Comparison of ENCODE assay signal across 10 cellular contexts in the genomic region with DNA sequence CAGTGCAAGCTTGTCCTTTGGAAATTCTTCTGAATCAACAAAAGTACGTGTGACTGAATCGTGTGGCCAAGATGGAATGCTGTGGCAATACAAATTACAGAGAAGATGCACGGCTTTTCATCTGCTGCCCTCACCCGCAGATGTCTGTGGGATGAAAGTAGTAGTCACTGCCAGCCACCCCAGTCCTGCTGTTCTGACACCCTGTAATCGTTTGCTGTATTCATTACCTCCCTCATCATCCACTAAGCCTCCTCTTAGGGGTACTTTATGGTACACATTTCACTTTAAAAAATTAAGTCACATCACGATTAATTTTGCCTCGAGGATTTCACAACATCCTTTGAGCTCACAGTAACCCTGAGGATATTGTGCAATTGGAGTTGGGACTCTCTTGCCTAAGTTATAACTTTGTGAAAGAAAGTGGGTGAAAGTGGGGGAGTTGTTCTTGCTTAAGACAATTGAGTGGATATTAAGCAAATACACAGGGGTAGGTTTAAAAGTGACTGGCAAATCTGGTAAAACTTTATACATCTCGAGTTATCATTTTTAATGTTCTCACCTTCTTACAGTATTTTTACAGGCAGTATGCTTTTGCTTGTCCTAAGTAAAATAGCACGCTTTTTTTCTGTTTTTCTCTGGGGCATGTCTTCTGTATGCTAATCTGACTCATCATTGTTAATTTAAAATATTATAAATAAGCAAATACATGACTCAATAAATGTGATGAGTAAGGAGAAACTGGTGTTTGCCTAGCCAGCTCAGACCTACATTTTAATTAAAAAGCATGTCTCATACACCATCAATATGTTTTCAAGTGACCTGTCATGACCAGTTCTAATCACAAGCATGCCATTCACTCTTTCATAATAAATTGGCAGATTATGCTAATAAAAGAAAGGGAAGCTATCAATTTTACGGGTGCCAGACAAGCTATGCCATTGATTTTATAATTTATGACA.
DNase-seq lines count a peak whose midpoint lies in the region; ATAC-seq and TF ChIP-seq lines count a peak whose summit lies in the region.
"Had no signal": no experiment of that assay in that cellular context is flagged by ENCODE, and none has a peak within 500 bp of the region (broad histone marks: within the 10 kb centered on the region; RNA-seq: fewer than 3 reads in every experiment).

No MANE protein-coding gene starts in this region.

- intact Hi-C loops in dorsolateral prefrontal cortex (cut with DNase I): no loop called here
- intact Hi-C loops in naive thymus-derived CD4-positive, alpha-beta T cell (cut with micrococcal nuclease): no loop called here

- peak; percentile 63 for ATAC-seq in naive thymus-derived CD4-positive, alpha-beta T cell
- ATAC-seq in HG02970 (IDR thresholded peaks at IDR 0.05; ENCODE audit: low FRiP score, unreplicated experiment): no peak
- no peak for ATAC-seq in GM18519 (IDR thresholded peaks at IDR 0.05; ENCODE audit: low FRiP score, unreplicated experiment)

- no peak overlapping the region for H3K4me3 Mint-ChIP-seq in naive thymus-derived CD4-positive, alpha-beta T cell

- CTCF ChIA-PET in naive thymus-derived CD4-positive, alpha-beta T cell (lab: Charles Lee): interaction anchor here (0.7 kb wide), 1 partner anchor 37 kb away, joined by 3 read pairs; no protein-coding TSS in a partner anchor

- H3K4me1 Mint-ChIP-seq in naive thymus-derived CD4-positive, alpha-beta T cell: peaks cover 0 to 6% (median 0%) of the 10 kb centered on the region in 7 donors

- peak; percentile 66 for DNase-seq in AG08395 (ENCODE audit: low spot score)
- DNase-seq in NCI-H69 (lab: John Stamatoyannopoulos, UW): peak; percentile 32
- DNase-seq in dorsolateral prefrontal cortex: no peak
- DNase-seq in naive thymus-derived CD4-positive, alpha-beta T cell: no peak
- no peak for DNase-seq in NCI-H510A (lab: John Stamatoyannopoulos, UW)
- DNase-seq in NCI-H748 (lab: John Stamatoyannopoulos, UW; ENCODE audit: unreplicated experiment): no peak
- DNase-seq: activated CD4-positive, alpha-beta T cell treated with anti-CD3 and anti-CD28 coated beads for 4 hours; DMS79 treated with DMSO at 0.1 percent for 48 hours had no signal

- H3K27ac Mint-ChIP-seq in naive thymus-derived CD4-positive, alpha-beta T cell: no peak overlapping the region

- TF ChIP-seq CTCF in dorsolateral prefrontal cortex (IDR thresholded peaks at IDR 0.05 in 54 of 56, conservative IDR thresholded peaks at IDR 0.05 in 2 of 56; ENCODE audit: low read depth in 1 of 56, partially characterized antibody in 56 of 56): no peak

- H3K4me3 ChIP-seq in dorsolateral prefrontal cortex: peak overlapping the region in 38 of 59 donors; percentile 0 to 51 (median 26)
- H3K4me3 ChIP-seq in naive thymus-derived CD4-positive, alpha-beta T cell (ENCODE audit: low read length): no peak overlapping the region

- no peaks in the 10 kb centered on the region for H3K4me1 ChIP-seq in naive thymus-derived CD4-positive, alpha-beta T cell (ENCODE audit: control insufficient read depth in 2 of 2, insufficient read depth in 2 of 2, low read length in 2 of 2)

- peaks cover 0 to 22% (median 3%) of the 10 kb centered on the region in 5 donors for H3K27me3 Mint-ChIP-seq in naive thymus-derived CD4-positive, alpha-beta T cell

- H3K36me3 ChIP-seq in naive thymus-derived CD4-positive, alpha-beta T cell (ENCODE audit: control insufficient read depth in 2 of 3, insufficient read depth in 3 of 3, low read length in 3 of 3): no peaks in the 10 kb centered on the region

- H3K27ac ChIP-seq in dorsolateral prefrontal cortex: peak overlapping the region in 2 of 59 donors; percentile 11 to 16
- no peak overlapping the region for H3K27ac ChIP-seq in naive thymus-derived CD4-positive, alpha-beta T cell (ENCODE audit: low read depth, low read length)

- no peaks in the 10 kb centered on the region for H3K27me3 ChIP-seq in dorsolateral prefrontal cortex
- no peaks in the 10 kb centered on the region for H3K27me3 ChIP-seq in naive thymus-derived CD4-positive, alpha-beta T cell (ENCODE audit: control insufficient read depth in 2 of 2, insufficient read depth in 2 of 2, low read length in 2 of 2)

- no peaks in the 10 kb centered on the region for H3K9me3 ChIP-seq in naive thymus-derived CD4-positive, alpha-beta T cell (ENCODE audit: control insufficient read depth in 2 of 3, low read length in 3 of 3)

- POLR2A ChIA-PET in naive thymus-derived CD4-positive, alpha-beta T cell (lab: Charles Lee): no interaction called here

- H3K9me3 Mint-ChIP-seq in naive thymus-derived CD4-positive, alpha-beta T cell: peaks cover 0 to 1% (median 0%) of the 10 kb centered on the region in 11 donors

- H3K36me3 Mint-ChIP-seq in naive thymus-derived CD4-positive, alpha-beta T cell: no peaks in the 10 kb centered on the region

Comparison
In these comparisons a context has a peak if more than half of its experiments do, and no peak if none do; other contexts are left out.
1. DNase-seq: peak in AG08395 (single experiment) and NCI-H69 (single experiment); none in dorsolateral prefrontal cortex (0 of 10), naive thymus-derived CD4-positive, alpha-beta T cell (0 of 9), NCI-H510A (single experiment) and NCI-H748 (single experiment).